ENCODE assay signal across 18 cellular contexts in genomic region chrX:16573781-16574180, GRCh38.
DNase-seq lines count a peak whose midpoint lies in the region; ATAC-seq, FAIRE-seq and TF ChIP-seq lines count a peak whose summit lies in the region.
"Had no signal": no experiment of that assay in that cellular context is flagged by ENCODE, and none has a peak within 500 bp of the region (broad histone marks: within the 10 kb centered on the region; RNA-seq: fewer than 3 reads in every experiment).

No MANE protein-coding gene starts in this region.

- TF ChIP-seq RAD21 in IMR-90 (IDR thresholded peaks at IDR 0.05; ENCODE audit: low read length) = no peak

- no peaks in the 10 kb centered on the region for H3K79me2 ChIP-seq in mesendoderm (ENCODE audit: control insufficient read depth, insufficient read depth, low read length)

- dilution Hi-C loops in IMR-90 (cut with HindIII; ENCODE audit: low sequenced_read_pairs, unreplicated experiment) = no loop called here

- FAIRE-seq in pancreas (lab: Jason Lieb, UNC) = no peak

- H3K4ac ChIP-seq in IMR-90 (ENCODE audit: low read depth, low read length) = no peak overlapping the region
- H3K4ac ChIP-seq in mesendoderm (ENCODE audit: low read depth, low read length) = no peak overlapping the region

- H3K27me3 ChIP-seq in IMR-90 (ENCODE audit: control insufficient read depth, insufficient read depth, low read length) (peaks cover 2% of the 10 kb centered on the region; the same call in 1 of the 2 replicates), mesendoderm (ENCODE audit: insufficient read depth, low read length, poor library complexity) (no peaks in the 10 kb centered on the region), uterus (no peaks in the 10 kb centered on the region), pancreas (peaks cover 0 to 2% (median 0%) of the 10 kb centered on the region in 4 donors)
- H3K27me3 ChIP-seq: BE2C, right lobe of liver, vagina had no signal

- H3K23ac ChIP-seq in IMR-90 (ENCODE audit: low read depth, low read length) (no peak overlapping the region), mesendoderm (ENCODE audit: low read length) (no peak overlapping the region)

- no peak overlapping the region for H3K14ac ChIP-seq in IMR-90 (replicated peaks; ENCODE audit: low read depth, low read length)

- H3K36me3 ChIP-seq in IMR-90 (ENCODE audit: control insufficient read depth, insufficient read depth, low read length) (no peaks in the 10 kb centered on the region), mesendoderm (ENCODE audit: control insufficient read depth, insufficient read depth, low read length) (no peaks in the 10 kb centered on the region), uterus (no peaks in the 10 kb centered on the region), pancreas (no peaks in the 10 kb centered on the region)
- H3K36me3 ChIP-seq: BE2C, right lobe of liver, vagina had no signal

- H2AK9ac ChIP-seq in IMR-90 (replicated peaks; ENCODE audit: low read depth, low read length, poor library complexity) = no peak overlapping the region

- POLR2A ChIA-PET in IMR-90 (lab: Charles Lee; ENCODE audit: unreplicated experiment) = no interaction called here

- H3K4me3 ChIP-seq in IMR-90 (ENCODE audit: insufficient read depth, low read depth, low read length) (no peak overlapping the region), cardiac fibroblast (replicated peaks in 1 of 2; ENCODE audit: low read depth in 2 of 2, low read length in 2 of 2) (no peak overlapping the region), mesendoderm (ENCODE audit: low read length) (no peak overlapping the region), uterus (no peak overlapping the region), pancreas (no peak overlapping the region)
- H3K4me3 ChIP-seq: right lobe of liver, vagina had no signal

- H3K9ac ChIP-seq in IMR-90 (ENCODE audit: low read depth, low read length) (no peak overlapping the region), mesendoderm (ENCODE audit: low read length) (no peak overlapping the region)

- no peaks in the 10 kb centered on the region for H3K9me1 ChIP-seq in IMR-90 (ENCODE audit: insufficient read depth, low read length)

- H2BK20ac ChIP-seq in IMR-90 (ENCODE audit: low read depth, low read length) = no peak overlapping the region; the same call in 1 of the 2 replicates

- DNase-seq in AG08395 (ENCODE audit: low spot score) (peak; percentile 84), IMR-90 (peak; percentile 76), cardiac fibroblast (ENCODE audit: low read depth in 2 of 2) (peak; percentile 29 to 78), mesendoderm (peak; percentile 61), uterus (no peak), pancreas (no peak)
- DNase-seq: activated CD4-positive, alpha-beta T cell treated with anti-CD3 and anti-CD28 coated beads for 48 hours; BE2C; NCI-H2029; NCI-H69; right lobe of liver; stimulated activated naive B cell treated with anti-CD40 and anti-IgM and Interleukin-4, amounts not matched to agents 10 μg/mL and 1 μg/mL and 100 μg/mL, for 72 hours; T-helper 17 cell had no signal

- no TSS peak for BruUV-seq in IMR-90 (replicated peaks; lab: Mats Ljungman, UMichigan)

- no peaks in the 10 kb centered on the region for H3K9me3 ChIP-seq in IMR-90 (ENCODE audit: control insufficient read depth, insufficient read depth, low read length)
- H3K9me3 ChIP-seq in uterus = no peaks in the 10 kb centered on the region
- H3K9me3 ChIP-seq in pancreas = no peaks in the 10 kb centered on the region
- H3K9me3 ChIP-seq: BE2C, right lobe of liver, vagina had no signal

- CTCF ChIA-PET in IMR-90 (lab: Yijun Ruan, JAX) = interaction anchor here (0.8 kb wide), 1 partner anchor 62 kb away, joined by 3 read pairs; no protein-coding TSS in a partner anchor

- H2AFZ ChIP-seq in IMR-90 (replicated peaks; ENCODE audit: low read length, poor library complexity) = no peak overlapping the region

- TF ChIP-seq POLR2A in IMR-90 (IDR thresholded peaks at IDR 0.05; ENCODE audit: low read depth, low read length) (no peak), uterus (IDR thresholded peaks at IDR 0.05) (no peak)

- H3K56ac ChIP-seq in IMR-90 (ENCODE audit: extremely low read depth, insufficient read depth, low read length) (no peak overlapping the region), mesendoderm (ENCODE audit: low read length) (no peak overlapping the region)

- H3K79me1 ChIP-seq in IMR-90 (ENCODE audit: low read depth in 1 of 2, low read length in 2 of 2) = no peaks in the 10 kb centered on the region
- H3K79me1 ChIP-seq in mesendoderm (ENCODE audit: low read length) = no peaks in the 10 kb centered on the region

- WGBS in IMR-90 (ENCODE audit: extremely low coverage in 2 of 2, insufficient read length in 1 of 2), 2 experiments = no CpG with 5 or more reads among the region's 1 CpG
- WGBS in mesendoderm (ENCODE audit: extremely low coverage, insufficient coverage, low lambda C conversion rate) = no CpG with 5 or more reads among the region's 1 CpG
- 50 to 61% methylated on average over 1 of the region's 1 CpG for WGBS in pancreas, 2 donors

- TF ChIP-seq CTCF in IMR-90 (conservative IDR thresholded peaks at IDR 0.05; ENCODE audit: low read depth, low read length) (no peak), cardiac fibroblast (IDR thresholded peaks at IDR 0.05; ENCODE audit: low read depth, low read length) (no peak), uterus (IDR thresholded peaks at IDR 0.05) (no peak), pancreas (IDR thresholded peaks at IDR 0.05) (no peak)

- no peaks in the 10 kb centered on the region for H4K20me1 ChIP-seq in IMR-90 (ENCODE audit: insufficient read depth, low read length)

- H4K91ac ChIP-seq in IMR-90 (ENCODE audit: insufficient read depth, low read depth, low read length) = no peak overlapping the region

- no peak overlapping the region; the same call in 1 of the 2 replicates for H4K5ac ChIP-seq in IMR-90 (ENCODE audit: low read depth, low read length)
- H4K5ac ChIP-seq in mesendoderm (ENCODE audit: low read length) = no peak overlapping the region

- H2BK5ac ChIP-seq in IMR-90 (ENCODE audit: low read depth, low read length, poor library complexity, severe bottlenecking) (peak overlapping the region; percentile 34), mesendoderm (ENCODE audit: low read length) (no peak overlapping the region)

- ATAC-seq in IMR-90 (ENCODE audit: low read depth) = peak; percentile 76
- ATAC-seq in pancreas = no peak
- no peak for ATAC-seq in GM21619 (IDR thresholded peaks at IDR 0.05; ENCODE audit: unreplicated experiment)
- no peak for ATAC-seq in GM19324 (IDR thresholded peaks at IDR 0.05; ENCODE audit: low FRiP score, unreplicated experiment)
- ATAC-seq: activated naive CD4-positive, alpha-beta T cell treated with anti-CD3 and anti-CD28 coated beads, Interleukin-2, amount 50 U/mL, for 72 hours; Panc1; right lobe of liver; stimulated activated naive B cell treated with anti-CD40 and anti-IgM and Interleukin-4, amounts not matched to agents 10 μg/mL and 1 μg/mL and 100 μg/mL, for 72 hours; T-helper 17 cell had no signal

- H3K4me1 ChIP-seq in IMR-90 (ENCODE audit: control insufficient read depth, insufficient read depth, low read length) (no peaks in the 10 kb centered on the region), mesendoderm (ENCODE audit: control insufficient read depth, low read depth, low read length) (no peaks in the 10 kb centered on the region), uterus (no peaks in the 10 kb centered on the region), pancreas (no peaks in the 10 kb centered on the region)
- H3K4me1 ChIP-seq: BE2C, right lobe of liver, vagina had no signal

- H3K27ac ChIP-seq in IMR-90 (ENCODE audit: insufficient read depth, low read length) (no peak overlapping the region), mesendoderm (ENCODE audit: low read depth, low read length) (no peak overlapping the region), uterus (no peak overlapping the region), pancreas (no peak overlapping the region)
- H3K27ac ChIP-seq: right lobe of liver, vagina had no signal

- H4K8ac ChIP-seq in IMR-90 (ENCODE audit: low read depth in 2 of 2, low read length in 2 of 2) (no peak overlapping the region), mesendoderm (ENCODE audit: low read depth, low read length) (no peak overlapping the region)

- no peak overlapping the region for H3K4me2 ChIP-seq in IMR-90 (ENCODE audit: low read depth, low read length)
- H3K4me2 ChIP-seq in mesendoderm (ENCODE audit: low read length) = no peak overlapping the region

- H2BK120ac ChIP-seq in IMR-90 (ENCODE audit: low read depth, low read length) (no peak overlapping the region), mesendoderm (ENCODE audit: low read depth, low read length) (no peak overlapping the region)

- H3K18ac ChIP-seq in IMR-90 (ENCODE audit: low read depth, low read length) (no peak overlapping the region; the same call in 1 of the 2 replicates), mesendoderm (ENCODE audit: low read length) (no peak overlapping the region)

- H2AK5ac ChIP-seq in IMR-90 (ENCODE audit: low read depth, low read length) (no peak overlapping the region), mesendoderm (ENCODE audit: low read length) (no peak overlapping the region)

- intact Hi-C loops in IMR-90 (cut with micrococcal nuclease) (no loop called here), uterus (cut with DNase I; ENCODE audit: low total_unique reads) (loop anchor here (10.0 kb wide), 1 partner anchor 581 kb away; no protein-coding TSS in a partner anchor), pancreas (cut with DNase I) (no loop called here)

- no peak overlapping the region for H2BK15ac ChIP-seq in IMR-90 (ENCODE audit: low read depth, low read length)
- no peak overlapping the region for H2BK15ac ChIP-seq in mesendoderm (replicated peaks; ENCODE audit: low read depth)

- in situ Hi-C loops in IMR-90 (cut with MboI; ENCODE audit: low sequenced_read_pairs) = no loop called here

TF ChIP-seq in IMR-90, 13 proteins besides CTCF, POLR2A, EP300 and RAD21:
- TF ChIP-seq BHLHE40 (IDR thresholded peaks at IDR 0.05; ENCODE audit: low read depth, low read length) (no peak), RCOR1 (IDR thresholded peaks at IDR 0.05; ENCODE audit: insufficient replicate concordance, low read length) (no peak)

Comparison
In these comparisons a context has a peak if more than half of its experiments do, and no peak if none do; other contexts are left out.
1. DNase-seq: peak in AG08395 (single experiment), IMR-90 (single experiment), cardiac fibroblast (2 of 2) and mesendoderm (single experiment); none in uterus (0 of 2) and pancreas (0 of 6).